12 cellular contexts compared by ENCODE assay signal in the genomic region with DNA sequence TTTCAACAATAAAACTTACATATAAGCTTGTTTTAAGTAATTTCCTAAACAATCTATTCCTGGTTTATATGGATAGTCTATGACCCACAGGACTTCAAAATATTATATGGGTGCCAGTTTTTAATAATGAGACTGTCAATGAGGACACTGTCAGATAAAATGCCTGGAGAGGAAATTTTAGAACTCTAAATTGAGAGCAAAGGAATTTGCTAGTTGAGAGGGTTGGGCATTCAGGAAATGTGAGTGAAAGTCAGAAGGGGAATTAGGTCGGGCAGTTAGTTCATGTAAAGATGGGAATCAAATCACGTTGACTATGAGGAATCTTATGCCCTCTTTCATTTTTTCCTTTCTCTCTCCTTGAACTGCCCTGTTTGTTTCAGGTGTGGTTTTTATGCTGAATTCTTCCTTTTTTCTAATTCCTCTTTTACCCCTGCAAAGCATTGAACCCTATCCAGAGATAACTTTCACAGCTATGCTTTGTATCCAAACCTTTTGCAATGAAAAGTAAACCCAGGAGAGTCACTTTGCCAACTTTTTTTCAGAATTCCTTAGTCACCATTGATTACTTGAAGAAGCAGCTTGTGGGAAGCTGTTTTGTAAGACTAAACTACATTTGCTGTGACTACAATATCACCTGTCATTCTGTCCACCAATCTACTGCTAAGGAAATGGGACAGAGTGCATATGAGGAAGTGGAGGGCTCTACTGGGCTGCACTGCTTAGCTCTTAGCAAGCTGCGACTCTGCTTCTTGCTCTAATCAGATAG. TPM values are rescaled to one million over a fixed set of nuclear protein-coding genes. Genes with fewer than 3 reads are reported as not detected.
DNase-seq lines count a peak whose midpoint lies in the region; ATAC-seq and TF ChIP-seq lines count a peak whose summit lies in the region.
"Had no signal": no experiment of that assay in that cellular context is flagged by ENCODE, and none has a peak within 500 bp of the region (broad histone marks: within the 10 kb centered on the region; RNA-seq: fewer than 3 reads in every experiment).

No MANE protein-coding gene starts in this region.

- peaks cover 15 to 75% (median 52%) of the 10 kb centered on the region in 4 donors for H3K4me1 ChIP-seq in liver (ENCODE audit: control insufficient read depth in 4 of 4, insufficient read depth in 4 of 4, low read length in 3 of 4)

- H3K27ac ChIP-seq in liver (ENCODE audit: low read depth in 1 of 2, low read length in 2 of 2): peak overlapping the region; percentile 83 to 84

- H3K4me3 ChIP-seq in AG04449 (ENCODE audit: low read depth, low read length) (no peak overlapping the region), liver (ENCODE audit: low read depth in 1 of 3, low read length in 3 of 3) (peak overlapping the region in 1 of 3 donors; percentile 10)

- no peaks in the 10 kb centered on the region for H3K9me3 Mint-ChIP-seq in T-cell
- H3K9me3 Mint-ChIP-seq: activated CD4-positive, alpha-beta memory T cell treated with anti-CD3 and anti-CD28 coated beads for 36 hours; CD4-positive, CD25-positive, alpha-beta regulatory T cell had no signal

- peak; percentile 16 for DNase-seq in AG04449 (ENCODE audit: low read depth, low spot score)
- DNase-seq in HT-29 (ENCODE audit: low spot score): peak; percentile 79
- peak; percentile 51 for DNase-seq in astrocyte of the hippocampus (ENCODE audit: low read depth, low spot score)
- no peak for DNase-seq in T-cell
- no peak for DNase-seq in D341Med (ENCODE audit: low spot score)
- no peak for DNase-seq in cortex of kidney (lab: John Stamatoyannopoulos, UW)
- no peak for DNase-seq in NCI-H1105 treated with DMSO at 0.1 percent for 48 hours (lab: John Stamatoyannopoulos, UW)
- DNase-seq: activated CD4-positive, alpha-beta memory T cell treated with anti-CD3 and anti-CD28 coated beads for 36 hours; CD4-positive, CD25-positive, alpha-beta regulatory T cell; NCI-H2081 had no signal

- no peaks in the 10 kb centered on the region for H3K9me3 ChIP-seq in liver (ENCODE audit: control insufficient read depth in 4 of 4, low read length in 3 of 4)

- peak overlapping the region in 1 of 2 donors; percentile 33 for H3K9ac ChIP-seq in liver (ENCODE audit: low read depth in 1 of 2, low read length in 2 of 2)

- H3K27ac Mint-ChIP-seq in T-cell: no peak overlapping the region
- H3K27ac Mint-ChIP-seq: activated CD4-positive, alpha-beta memory T cell treated with anti-CD3 and anti-CD28 coated beads for 36 hours had no signal

- CTCF ChIA-PET in AG04449 (lab: Yijun Ruan, JAX) (no interaction called here), T-cell (lab: Charles Lee) (interaction anchor here in 1 of 2 donors (0.6 kb wide), 1 partner anchor 154 kb away, joined by 3 read pairs; no protein-coding TSS in a partner anchor)

- no peak for TF ChIP-seq CTCF in AG04449 (IDR thresholded peaks at IDR 0.05; ENCODE audit: insufficient read depth, low read length, missing control alignments)
- no peak for TF ChIP-seq CTCF in liver (IDR thresholded peaks at IDR 0.05; ENCODE audit: low read depth, low read length, missing input control)

- no peak for TF ChIP-seq RAD21 in liver (IDR thresholded peaks at IDR 0.05)

- no peak overlapping the region for H3K4me3 Mint-ChIP-seq in T-cell
- H3K4me3 Mint-ChIP-seq: activated CD4-positive, alpha-beta memory T cell treated with anti-CD3 and anti-CD28 coated beads for 36 hours; CD4-positive, CD25-positive, alpha-beta regulatory T cell had no signal

- no peaks in the 10 kb centered on the region for H3K27me3 Mint-ChIP-seq in T-cell
- H3K27me3 Mint-ChIP-seq: activated CD4-positive, alpha-beta memory T cell treated with anti-CD3 and anti-CD28 coated beads for 36 hours; CD4-positive, CD25-positive, alpha-beta regulatory T cell had no signal

- peaks cover 0 to 4% (median 0%) of the 10 kb centered on the region in 3 donors for H3K4me1 Mint-ChIP-seq in T-cell

- H3K36me3 Mint-ChIP-seq in T-cell: peaks cover 35% of the 10 kb centered on the region

- POLR2A ChIA-PET in AG04449 (lab: Yijun Ruan, JAX): no interaction called here
- POLR2A ChIA-PET in T-cell (lab: Charles Lee): no interaction called here

- WGBS in liver: 22% methylated on average over 3 of the region's 3 CpGs

- H3K36me3 ChIP-seq in liver (ENCODE audit: control insufficient read depth in 4 of 4, insufficient read depth in 3 of 4, low read depth in 1 of 4, low read length in 3 of 4): peaks cover 0 to 9% (median 5%) of the 10 kb centered on the region in 4 donors

- ATAC-seq in T-cell (replicated peaks in 1 of 4): no peak

- H3K27me3 ChIP-seq in liver (ENCODE audit: control insufficient read depth in 4 of 4, insufficient read depth in 4 of 4, low read length in 3 of 4): no peaks in the 10 kb centered on the region

TF ChIP-seq in liver, 16 proteins besides CTCF, POLR2A, EP300 and RAD21:
- peak; percentile 48 to 80 for TF ChIP-seq RXRA (IDR thresholded peaks at IDR 0.05)
- no peak for TF ChIP-seq GABPA (IDR thresholded peaks at IDR 0.05 in 1 of 2, conservative IDR thresholded peaks at IDR 0.05 in 1 of 2)
- TF ChIP-seq FOXA2 (IDR thresholded peaks at IDR 0.05): peak; percentile 78
- TF ChIP-seq EGR1 (IDR thresholded peaks at IDR 0.05; ENCODE audit: low read depth in 2 of 2): no peak
- TF ChIP-seq, protein P1, sequence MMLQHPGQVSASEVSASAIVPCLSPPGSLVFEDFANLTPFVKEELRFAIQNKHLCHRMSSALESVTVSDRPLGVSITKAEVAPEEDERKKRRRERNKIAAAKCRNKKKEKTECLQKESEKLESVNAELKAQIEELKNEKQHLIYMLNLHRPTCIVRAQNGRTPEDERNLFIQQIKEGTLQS (IDR thresholded peaks at IDR 0.05): no peak
- TF ChIP-seq HNF4A (conservative IDR thresholded peaks at IDR 0.05): peak; percentile 42 to 68
- no peak for TF ChIP-seq NR2F2 (IDR thresholded peaks at IDR 0.05)
- TF ChIP-seq, protein P2, sequence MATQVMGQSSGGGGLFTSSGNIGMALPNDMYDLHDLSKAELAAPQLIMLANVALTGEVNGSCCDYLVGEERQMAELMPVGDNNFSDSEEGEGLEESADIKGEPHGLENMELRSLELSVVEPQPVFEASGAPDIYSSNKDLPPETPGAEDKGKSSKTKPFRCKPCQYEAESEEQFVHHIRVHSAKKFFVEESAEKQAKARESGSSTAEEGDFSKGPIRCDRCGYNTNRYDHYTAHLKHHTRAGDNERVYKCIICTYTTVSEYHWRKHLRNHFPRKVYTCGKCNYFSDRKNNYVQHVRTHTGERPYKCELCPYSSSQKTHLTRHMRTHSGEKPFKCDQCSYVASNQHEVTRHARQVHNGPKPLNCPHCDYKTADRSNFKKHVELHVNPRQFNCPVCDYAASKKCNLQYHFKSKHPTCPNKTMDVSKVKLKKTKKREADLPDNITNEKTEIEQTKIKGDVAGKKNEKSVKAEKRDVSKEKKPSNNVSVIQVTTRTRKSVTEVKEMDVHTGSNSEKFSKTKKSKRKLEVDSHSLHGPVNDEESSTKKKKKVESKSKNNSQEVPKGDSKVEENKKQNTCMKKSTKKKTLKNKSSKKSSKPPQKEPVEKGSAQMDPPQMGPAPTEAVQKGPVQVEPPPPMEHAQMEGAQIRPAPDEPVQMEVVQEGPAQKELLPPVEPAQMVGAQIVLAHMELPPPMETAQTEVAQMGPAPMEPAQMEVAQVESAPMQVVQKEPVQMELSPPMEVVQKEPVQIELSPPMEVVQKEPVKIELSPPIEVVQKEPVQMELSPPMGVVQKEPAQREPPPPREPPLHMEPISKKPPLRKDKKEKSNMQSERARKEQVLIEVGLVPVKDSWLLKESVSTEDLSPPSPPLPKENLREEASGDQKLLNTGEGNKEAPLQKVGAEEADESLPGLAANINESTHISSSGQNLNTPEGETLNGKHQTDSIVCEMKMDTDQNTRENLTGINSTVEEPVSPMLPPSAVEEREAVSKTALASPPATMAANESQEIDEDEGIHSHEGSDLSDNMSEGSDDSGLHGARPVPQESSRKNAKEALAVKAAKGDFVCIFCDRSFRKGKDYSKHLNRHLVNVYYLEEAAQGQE (IDR thresholded peaks at IDR 0.05): peak; percentile 25
- peak; percentile 47 for TF ChIP-seq ZBTB33 (IDR thresholded peaks at IDR 0.05)
- TF ChIP-seq, protein P3, sequence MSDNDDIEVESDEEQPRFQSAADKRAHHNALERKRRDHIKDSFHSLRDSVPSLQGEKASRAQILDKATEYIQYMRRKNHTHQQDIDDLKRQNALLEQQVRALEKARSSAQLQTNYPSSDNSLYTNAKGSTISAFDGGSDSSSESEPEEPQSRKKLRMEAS (IDR thresholded peaks at IDR 0.05): no peak
- peak; percentile 53 for TF ChIP-seq TAF1 (conservative IDR thresholded peaks at IDR 0.05)
- TF ChIP-seq YY1 (IDR thresholded peaks at IDR 0.05): peak; percentile 39
- peak; percentile 40 for TF ChIP-seq FOXA1 (IDR thresholded peaks at IDR 0.05)
- TF ChIP-seq HNF4G (IDR thresholded peaks at IDR 0.05): no peak
- TF ChIP-seq JUND (IDR thresholded peaks at IDR 0.05): peak; percentile 42 to 68
- TF ChIP-seq SP1 (IDR thresholded peaks at IDR 0.05): peak; percentile 24

RNA-seq across cellular contexts. Expression of gene CHP1, which starts 27.8 kb away (rescaled TPM):
- total RNA-seq in HT-29 (2014; rRNA removed; shearing (Covaris generic)): 115 and 135 TPM in 2 replicates
- total RNA-seq in liver: 100 to 1,000 TPM; 103 to 131 TPM
- polyA plus RNA-seq in liver: 100 to 1,000 TPM in 1 of 2 donors, 10 to 100 TPM in 1; 87.4 to 162 TPM
- 10 to 100 TPM; 20.5 to 34.4 (median 31.1) TPM for total RNA-seq in T-cell

RNA-seq across cellular contexts. Expression of gene EXD1, which starts 28.3 kb away (rescaled TPM):
- not detected in 2 replicates for total RNA-seq in HT-29 (2014; rRNA removed; shearing (Covaris generic))
- not detected for total RNA-seq in liver
- polyA plus RNA-seq in liver: not detected
- not detected for total RNA-seq in T-cell
- total RNA-seq: activated CD4-positive, alpha-beta memory T cell treated with anti-CD3 and anti-CD28 coated beads for 36 hours; CD4-positive, CD25-positive, alpha-beta regulatory T cell had no signal
- polyA plus RNA-seq: CD4-positive, CD25-positive, alpha-beta regulatory T cell; esophagus had no signal

Comparison
In these comparisons a context has a peak if more than half of its experiments do, and no peak if none do; other contexts are left out.
1. DNase-seq: peak in AG04449 (single experiment), HT-29 (single experiment) and astrocyte of the hippocampus (single experiment); none in T-cell (0 of 34), D341Med (single experiment), cortex of kidney (single experiment) and NCI-H1105 treated with DMSO at 0.1 percent for 48 hours (single experiment).